Comparison of ENCODE assay signal across 16 cellular contexts in genomic region chr5:51279983-51280382, GRCh38.
DNase-seq lines count a peak whose midpoint lies in the region; ATAC-seq lines count a peak whose summit lies in the region.
"Had no signal": no experiment of that assay in that cellular context is flagged by ENCODE, and none has a peak within 500 bp of the region (broad histone marks: within the 10 kb centered on the region; RNA-seq: fewer than 3 reads in every experiment).

No MANE protein-coding gene starts in this region.

- CTCF ChIA-PET in activated CD8-positive, alpha-beta memory T cell treated with anti-CD3 and anti-CD28 coated beads, Interleukin-2, amount 10 ng/mL, durations not matched to agents 7 days and 5 days (lab: Charles Lee) = no interaction called here

- peak; percentile 24 to 79 (median 57) for DNase-seq in NCI-H1417 (lab: John Stamatoyannopoulos, UW)
- DNase-seq in NCI-H1417 treated with DMSO at 0.1 percent for 48 hours (lab: John Stamatoyannopoulos, UW) = no peak
- peak; percentile 2 for DNase-seq in NCI-H1092 (lab: John Stamatoyannopoulos, UW)
- DNase-seq in RPMI8226 = peak; percentile 10
- peak; percentile 2 for DNase-seq in midbrain (lab: John Stamatoyannopoulos, UW)
- DNase-seq in activated CD4-positive, alpha-beta T cell treated with anti-CD3 and anti-CD28 coated beads for 48 hours = no peak
- DNase-seq in stimulated activated CD4-positive, alpha-beta T cell treated with anti-CD3 and anti-CD28 coated beads, Interleukin-2, amount 100 ng/mL, for 48 hours = no peak
- DNase-seq in activated CD8-positive, alpha-beta memory T cell treated with anti-CD3 and anti-CD28 coated beads, Interleukin-2, amount 10 ng/mL, durations not matched to agents 7 days and 5 days = no peak
- DNase-seq: activated CD4-positive, alpha-beta T cell treated with anti-CD3 and anti-CD28 coated beads, Interleukin-2, amount 50 U/mL, for 1 hour; activated T-cell treated with anti-CD3 and anti-CD28 coated beads, Interleukin-2, amount 50 U/mL, for 1 hour; CD4-positive, CD25-positive, alpha-beta regulatory T cell; islet precursor cell; OCI-M1; right lobe of liver had no signal

- no peak overlapping the region for H3K27ac Mint-ChIP-seq in activated CD8-positive, alpha-beta memory T cell treated with anti-CD3 and anti-CD28 coated beads, Interleukin-2, amount 10 ng/mL, durations not matched to agents 7 days and 5 days
- H3K27ac Mint-ChIP-seq: CD4-positive, CD25-positive, alpha-beta regulatory T cell had no signal

- no peaks in the 10 kb centered on the region for H3K4me1 Mint-ChIP-seq in activated CD8-positive, alpha-beta memory T cell treated with anti-CD3 and anti-CD28 coated beads, Interleukin-2, amount 10 ng/mL, durations not matched to agents 7 days and 5 days
- H3K4me1 Mint-ChIP-seq: activated naive CD4-positive, alpha-beta T cell treated with anti-CD3 and anti-CD28 coated beads, Interleukin-2, amount 50 U/mL, for 24 hours; CD4-positive, CD25-positive, alpha-beta regulatory T cell had no signal

- no peaks in the 10 kb centered on the region for H3K27me3 Mint-ChIP-seq in activated CD8-positive, alpha-beta memory T cell treated with anti-CD3 and anti-CD28 coated beads, Interleukin-2, amount 10 ng/mL, durations not matched to agents 7 days and 5 days
- H3K27me3 Mint-ChIP-seq: CD4-positive, CD25-positive, alpha-beta regulatory T cell had no signal

- H3K4me3 Mint-ChIP-seq in activated CD8-positive, alpha-beta memory T cell treated with anti-CD3 and anti-CD28 coated beads, Interleukin-2, amount 10 ng/mL, durations not matched to agents 7 days and 5 days = no peak overlapping the region
- H3K4me3 Mint-ChIP-seq: activated naive CD4-positive, alpha-beta T cell treated with anti-CD3 and anti-CD28 coated beads, Interleukin-2, amount 50 U/mL, for 24 hours; CD4-positive, CD25-positive, alpha-beta regulatory T cell had no signal

- H3K36me3 Mint-ChIP-seq in activated CD8-positive, alpha-beta memory T cell treated with anti-CD3 and anti-CD28 coated beads, Interleukin-2, amount 10 ng/mL, durations not matched to agents 7 days and 5 days = no peaks in the 10 kb centered on the region
- H3K36me3 Mint-ChIP-seq: activated naive CD4-positive, alpha-beta T cell treated with anti-CD3 and anti-CD28 coated beads, Interleukin-2, amount 50 U/mL, for 24 hours had no signal

- no peak for ATAC-seq in activated CD8-positive, alpha-beta memory T cell treated with anti-CD3 and anti-CD28 coated beads, Interleukin-2, amount 10 ng/mL, durations not matched to agents 7 days and 5 days
- ATAC-seq: GM12878, right lobe of liver had no signal

- peaks cover 2% of the 10 kb centered on the region for H3K9me3 Mint-ChIP-seq in activated CD8-positive, alpha-beta memory T cell treated with anti-CD3 and anti-CD28 coated beads, Interleukin-2, amount 10 ng/mL, durations not matched to agents 7 days and 5 days (ENCODE audit: low read depth)

Comparison
In these comparisons a context has a peak if more than half of its experiments do, and no peak if none do; other contexts are left out.
1. DNase-seq: peak in NCI-H1417 (3 of 3), NCI-H1092 (single experiment), RPMI8226 (single experiment) and midbrain (single experiment); none in NCI-H1417 treated with DMSO at 0.1 percent for 48 hours (single experiment), activated CD4-positive, alpha-beta T cell treated with anti-CD3 and anti-CD28 coated beads for 48 hours (single experiment), stimulated activated CD4-positive, alpha-beta T cell treated with anti-CD3 and anti-CD28 coated beads, Interleukin-2, amount 100 ng/mL, for 48 hours (0 of 2) and activated CD8-positive, alpha-beta memory T cell treated with anti-CD3 and anti-CD28 coated beads, Interleukin-2, amount 10 ng/mL, durations not matched to agents 7 days and 5 days (single experiment).